In genomic region chr3:4989649-4989966, GRCh38 we compare ENCODE assay signal across 13 cellular contexts. TPM values are rescaled to one million over a fixed set of nuclear protein-coding genes. Genes with fewer than 3 reads are reported as not detected.
DNase-seq lines count a peak whose midpoint lies in the region; ATAC-seq and TF ChIP-seq lines count a peak whose summit lies in the region.
"Had no signal": no experiment of that assay in that cellular context is flagged by ENCODE, and none has a peak within 500 bp of the region (broad histone marks: within the 10 kb centered on the region; RNA-seq: fewer than 3 reads in every experiment).

No MANE protein-coding gene starts in this region.

- intact Hi-C loops in right cardiac atrium (cut with DNase I) (loop anchor here in 2 of 4 donors (5.0 to 10.0 kb wide), 2 partner anchors 33 to 245 kb away; no protein-coding TSS in a partner anchor), left ventricle myocardium superior (cut with micrococcal nuclease) (no loop called here)

- no peaks in the 10 kb centered on the region for H3K79me2 ChIP-seq in parathyroid adenoma

- peak overlapping the region; percentile 57 for H3K27ac Mint-ChIP-seq in chondrocyte (ENCODE audit: unreplicated experiment)

- H3K27me3 Mint-ChIP-seq in chondrocyte (ENCODE audit: low read depth) = no peaks in the 10 kb centered on the region

- no peak overlapping the region for H3K9ac ChIP-seq in parathyroid adenoma

- no peak for DNase-seq in right cardiac atrium
- DNase-seq in left ventricle myocardium superior = no peak
- DNase-seq in chondrocyte (ENCODE audit: low spot score) = no peak
- DNase-seq in GM20000 (ENCODE audit: low spot score) = no peak
- no peak for DNase-seq in GM03348 (ENCODE audit: low spot score)
- no peak for DNase-seq in C1 segment of cervical spinal cord (lab: John Stamatoyannopoulos, UW)
- no peak for DNase-seq in NCI-H1436 (lab: John Stamatoyannopoulos, UW)
- DNase-seq: DND-41, KBM-7, NCI-H146, NCI-H526 had no signal

- H3K4me3 Mint-ChIP-seq in chondrocyte (ENCODE audit: unreplicated experiment) = no peak overlapping the region

- H3K4me3 ChIP-seq in right cardiac atrium (ENCODE audit: low read length) = no peak overlapping the region
- H3K4me3 ChIP-seq in parathyroid adenoma (ENCODE audit: low read depth, low read length) = no peak overlapping the region

- H3K4me1 ChIP-seq in right cardiac atrium (ENCODE audit: control insufficient read depth, insufficient read depth, low read length) (peaks cover 5% of the 10 kb centered on the region), parathyroid adenoma (peaks cover 14% of the 10 kb centered on the region)

- TF ChIP-seq CTCF in chondrocyte (IDR thresholded peaks at IDR 0.05) (no peak), parathyroid adenoma (IDR thresholded peaks at IDR 0.05) (no peak), GM20000 (IDR thresholded peaks at IDR 0.05; ENCODE audit: extremely low read depth, missing control alignments) (no peak)

- H3K27me3 ChIP-seq in right cardiac atrium (ENCODE audit: control insufficient read depth, insufficient read depth) = no peaks in the 10 kb centered on the region
- H3K27me3 ChIP-seq in parathyroid adenoma (ENCODE audit: control insufficient read depth, insufficient read depth, low read length) = no peaks in the 10 kb centered on the region

- 73% methylated on average over 2 of the region's 2 CpGs for WGBS in right cardiac atrium

- peaks cover 58% of the 10 kb centered on the region for H3K4me1 Mint-ChIP-seq in chondrocyte (ENCODE audit: low read depth)

- H3K9me3 ChIP-seq in right cardiac atrium (ENCODE audit: control insufficient read depth, low read length) (no peaks in the 10 kb centered on the region), parathyroid adenoma (ENCODE audit: control insufficient read depth, low read length) (no peaks in the 10 kb centered on the region)

- H3K27ac ChIP-seq in right cardiac atrium (ENCODE audit: low read length) (peak overlapping the region; percentile 9), parathyroid adenoma (peak overlapping the region; percentile 48)

- no peak overlapping the region for H3K4me2 ChIP-seq in parathyroid adenoma (ENCODE audit: low read length)

- H3K9me3 Mint-ChIP-seq in chondrocyte (ENCODE audit: low read depth) = no peaks in the 10 kb centered on the region

- no peaks in the 10 kb centered on the region for H3K36me3 ChIP-seq in parathyroid adenoma (ENCODE audit: control insufficient read depth, insufficient read depth, low read length)

- ATAC-seq in right cardiac atrium (no peak), left ventricle myocardium superior (no peak)

- peak overlapping the region; percentile 76 for H2AFZ ChIP-seq in parathyroid adenoma

- no peaks in the 10 kb centered on the region for H3K36me3 Mint-ChIP-seq in chondrocyte (ENCODE audit: low read depth)

RNA-seq across cellular contexts. Expression of gene BHLHE40, which starts 10.4 kb away (rescaled TPM):
- total RNA-seq in right cardiac atrium (10 to 100 TPM; 33.6 to 65.9 (median 39.2) TPM), left ventricle myocardium superior (26.8 TPM), chondrocyte (53.8 to 75.5 TPM (median 66.4 TPM) in 3 replicates)
- 22.9 TPM for polyA plus RNA-seq in right cardiac atrium
- polyA plus RNA-seq: neural cell had no signal
